21 cellular contexts compared by ENCODE assay signal in the genomic region with DNA sequence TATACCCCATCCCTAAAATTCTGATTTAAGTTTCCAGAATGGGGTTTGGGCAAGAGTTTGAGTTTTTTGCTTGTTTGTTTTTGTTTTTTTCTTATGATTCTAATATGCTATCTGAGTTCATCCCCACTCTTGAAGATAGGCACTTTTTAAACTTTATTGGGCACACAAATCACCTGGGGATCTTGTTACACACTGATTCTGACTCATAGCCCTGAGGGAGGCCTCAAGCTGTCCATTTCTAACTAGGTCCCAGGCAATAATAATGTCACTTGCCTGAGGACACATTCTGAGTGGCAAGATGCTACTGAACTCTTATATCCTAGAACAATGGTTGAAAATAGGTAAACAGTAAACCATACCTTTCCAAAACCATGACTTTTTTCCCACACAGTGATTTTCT. TPM values are rescaled to one million over a fixed set of nuclear protein-coding genes. Genes with fewer than 3 reads are reported as not detected.
"Had no signal": no experiment of that assay in that cellular context is flagged by ENCODE, and none has a peak within 500 bp of the region (broad histone marks: within the 10 kb centered on the region; RNA-seq: fewer than 3 reads in every experiment).

No MANE protein-coding gene starts in this region.

- H2AFZ ChIP-seq: parathyroid adenoma had no signal

- FAIRE-seq: astrocyte, kidney, urothelium cell line had no signal

- H3K4me1 ChIP-seq: thyroid gland had no signal

- H3K27ac ChIP-seq: dorsolateral prefrontal cortex, left ventricle myocardium inferior, parathyroid adenoma, thyroid gland, VCaP had no signal

- H3K9me3 ChIP-seq: left ventricle myocardium inferior, thyroid gland had no signal

- DNase-seq: activated CD4-positive, alpha-beta memory T cell treated with anti-CD3 and anti-CD28 coated beads for 36 hours; activated CD4-positive, alpha-beta T cell treated with anti-CD3 and anti-CD28 coated beads for 36 hours; activated CD8-positive, alpha-beta memory T cell treated with anti-CD3 and anti-CD28 coated beads, Interleukin-2, amount 10 ng/mL, durations not matched to agents 7 days and 5 days; activated naive CD4-positive, alpha-beta T cell treated with anti-CD3 and anti-CD28 coated beads, Interleukin-2, amount 10 ng/mL, durations not matched to agents 7 days and 5 days; activated T-cell treated with anti-CD3 and anti-CD28 coated beads, Interleukin-2, amount 50 U/mL, for 1 hour; dorsolateral prefrontal cortex; endodermal cell; erythroblast; kidney; left ventricle myocardium inferior; mesenchymal stem cell; naive thymus-derived CD8-positive, alpha-beta T cell; retina; stimulated activated CD4-positive, alpha-beta T cell treated with anti-CD3 and anti-CD28 coated beads, Interleukin-2, amount 100 ng/mL, for 48 hours; thyroid gland had no signal

- H3K9ac ChIP-seq: parathyroid adenoma had no signal

- H3K36me3 ChIP-seq: left ventricle myocardium inferior, thyroid gland had no signal

- H3K4me3 ChIP-seq: dorsolateral prefrontal cortex, left ventricle myocardium inferior, thyroid gland had no signal

- H3K27me3 ChIP-seq: dorsolateral prefrontal cortex, thyroid gland had no signal

- H3K79me2 ChIP-seq: parathyroid adenoma had no signal

- ATAC-seq: naive thymus-derived CD8-positive, alpha-beta T cell; stimulated activated memory B cell treated with anti-CD40 and anti-IgM and Interleukin-4, amounts not matched to agents 10 μg/mL and 1 μg/mL and 100 μg/mL, for 72 hours had no signal

RNA-seq across cellular contexts. Expression of gene ABLIM3, which starts 22.8 kb away (rescaled TPM):
- total RNA-seq: activated T-helper 2 cell treated with anti-CD3 and anti-CD28 coated beads, Interferon-gamma antibody, Interleukin-2, Interleukin-4, amounts not matched to agents 10 μg/mL and 5 μg/mL and 100 μg/mL, durations not matched to agents 14 hours and 24 hours and 36 hours; naive thymus-derived CD8-positive, alpha-beta T cell had no signal
- polyA plus RNA-seq: naive thymus-derived CD8-positive, alpha-beta T cell had no signal

RNA-seq across cellular contexts. Expression of gene SH3TC2, which starts 55.6 kb away (rescaled TPM):
- total RNA-seq: activated CD4-positive, alpha-beta memory T cell treated with anti-CD3 and anti-CD28 coated beads for 36 hours; activated CD4-positive, alpha-beta T cell treated with anti-CD3 and anti-CD28 coated beads for 36 hours; activated CD8-positive, alpha-beta memory T cell treated with anti-CD3 and anti-CD28 coated beads, Interleukin-2, amount 10 ng/mL, durations not matched to agents 7 days and 5 days; activated T-helper 2 cell treated with anti-CD3 and anti-CD28 coated beads, Interferon-gamma antibody, Interleukin-2, Interleukin-4, amounts not matched to agents 10 μg/mL and 5 μg/mL and 100 μg/mL, durations not matched to agents 14 hours and 24 hours and 36 hours; naive thymus-derived CD8-positive, alpha-beta T cell had no signal
- polyA plus RNA-seq: naive thymus-derived CD8-positive, alpha-beta T cell had no signal
